ENCODE assay signal across 2 cellular contexts in the genomic region with DNA sequence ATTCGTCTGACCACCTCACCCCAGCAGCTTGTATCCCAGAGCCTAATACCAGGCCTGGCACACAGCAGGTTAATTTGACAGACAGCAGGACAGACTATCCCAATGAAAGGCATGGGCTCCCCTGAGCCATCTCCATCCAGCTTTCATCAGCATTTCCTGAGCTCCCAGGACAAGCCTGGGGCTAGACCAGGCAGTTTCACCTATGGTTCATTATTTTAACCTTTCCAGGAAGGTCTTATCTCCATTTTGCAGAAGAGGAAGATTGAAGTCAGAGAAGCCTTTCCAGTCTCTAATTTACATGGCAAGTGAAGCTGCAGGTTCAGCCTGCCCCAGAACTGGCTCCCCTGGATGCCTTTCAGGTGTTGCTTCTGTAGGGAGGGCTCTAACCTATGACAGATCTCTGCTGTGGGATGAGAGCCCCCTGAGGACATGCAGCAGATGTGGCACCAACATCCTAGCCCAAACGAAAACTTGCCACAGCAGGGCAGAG.
A peak's percentile ranks its signal among the peaks of the same experiment; 100 is the strongest.
TF ChIP-seq lines count a peak whose summit lies in the region.

No MANE protein-coding gene starts in this region.

TF ChIP-seq in K562, 482 proteins besides CTCF, POLR2A, EP300 and RAD21 (continues in another document):
- TF ChIP-seq DEAF1 (CRISPR knock-in tag; IDR thresholded peaks at IDR 0.05) (no peak), ARID1B (IDR thresholded peaks at IDR 0.05) (peak; percentile 82), FOXP1 (CRISPR knock-in tag; IDR thresholded peaks at IDR 0.05) (0 out of 2 replicates have a peak, but pooled peaks have one; percentile 39), ZNF449 (CRISPR knock-in tag; IDR thresholded peaks at IDR 0.05) (no peak), SMARCA4 (IDR thresholded peaks at IDR 0.05) (peak; percentile 70), SRSF7 (optimal IDR thresholded peaks at IDR 0.05; ENCODE audit: low read depth, low read length) (no peak), TCF3 (CRISPR knock-in tag; IDR thresholded peaks at IDR 0.05) (peak; percentile 75), BCOR (IDR thresholded peaks at IDR 0.05) (peak; percentile 54; the same call in 1 of the 2 replicates), ZNF282 (CRISPR knock-in tag; IDR thresholded peaks at IDR 0.05) (no peak), TAF9B (IDR thresholded peaks at IDR 0.05; ENCODE audit: partially characterized antibody) (no peak), MLX (CRISPR knock-in tag; conservative IDR thresholded peaks at IDR 0.05) (no peak), BACH1 (tag; IDR thresholded peaks at IDR 0.05) (no peak), JUND (IDR thresholded peaks at IDR 0.05; ENCODE audit: borderline replicate concordance, low read depth, low read length) (no peak), JUND (tag; IDR thresholded peaks at IDR 0.05; ENCODE audit: borderline replicate concordance, low read depth, low read length) (peak; percentile 15; the same call in 1 of the 3 replicates), SIN3A (IDR thresholded peaks at IDR 0.05; ENCODE audit: borderline replicate concordance in 2 of 2, control insufficient read depth in 1 of 2, low read depth in 2 of 2, low read length in 2 of 2) (no peak)
- TF ChIP-seq, protein P1, sequence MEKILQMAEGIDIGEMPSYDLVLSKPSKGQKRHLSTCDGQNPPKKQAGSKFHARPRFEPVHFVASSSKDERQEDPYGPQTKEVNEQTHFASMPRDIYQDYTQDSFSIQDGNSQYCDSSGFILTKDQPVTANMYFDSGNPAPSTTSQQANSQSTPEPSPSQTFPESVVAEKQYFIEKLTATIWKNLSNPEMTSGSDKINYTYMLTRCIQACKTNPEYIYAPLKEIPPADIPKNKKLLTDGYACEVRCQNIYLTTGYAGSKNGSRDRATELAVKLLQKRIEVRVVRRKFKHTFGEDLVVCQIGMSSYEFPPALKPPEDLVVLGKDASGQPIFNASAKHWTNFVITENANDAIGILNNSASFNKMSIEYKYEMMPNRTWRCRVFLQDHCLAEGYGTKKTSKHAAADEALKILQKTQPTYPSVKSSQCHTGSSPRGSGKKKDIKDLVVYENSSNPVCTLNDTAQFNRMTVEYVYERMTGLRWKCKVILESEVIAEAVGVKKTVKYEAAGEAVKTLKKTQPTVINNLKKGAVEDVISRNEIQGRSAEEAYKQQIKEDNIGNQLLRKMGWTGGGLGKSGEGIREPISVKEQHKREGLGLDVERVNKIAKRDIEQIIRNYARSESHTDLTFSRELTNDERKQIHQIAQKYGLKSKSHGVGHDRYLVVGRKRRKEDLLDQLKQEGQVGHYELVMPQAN (IDR thresholded peaks at IDR 0.05; ENCODE audit: borderline replicate concordance): no peak
- TF ChIP-seq, protein P2, sequence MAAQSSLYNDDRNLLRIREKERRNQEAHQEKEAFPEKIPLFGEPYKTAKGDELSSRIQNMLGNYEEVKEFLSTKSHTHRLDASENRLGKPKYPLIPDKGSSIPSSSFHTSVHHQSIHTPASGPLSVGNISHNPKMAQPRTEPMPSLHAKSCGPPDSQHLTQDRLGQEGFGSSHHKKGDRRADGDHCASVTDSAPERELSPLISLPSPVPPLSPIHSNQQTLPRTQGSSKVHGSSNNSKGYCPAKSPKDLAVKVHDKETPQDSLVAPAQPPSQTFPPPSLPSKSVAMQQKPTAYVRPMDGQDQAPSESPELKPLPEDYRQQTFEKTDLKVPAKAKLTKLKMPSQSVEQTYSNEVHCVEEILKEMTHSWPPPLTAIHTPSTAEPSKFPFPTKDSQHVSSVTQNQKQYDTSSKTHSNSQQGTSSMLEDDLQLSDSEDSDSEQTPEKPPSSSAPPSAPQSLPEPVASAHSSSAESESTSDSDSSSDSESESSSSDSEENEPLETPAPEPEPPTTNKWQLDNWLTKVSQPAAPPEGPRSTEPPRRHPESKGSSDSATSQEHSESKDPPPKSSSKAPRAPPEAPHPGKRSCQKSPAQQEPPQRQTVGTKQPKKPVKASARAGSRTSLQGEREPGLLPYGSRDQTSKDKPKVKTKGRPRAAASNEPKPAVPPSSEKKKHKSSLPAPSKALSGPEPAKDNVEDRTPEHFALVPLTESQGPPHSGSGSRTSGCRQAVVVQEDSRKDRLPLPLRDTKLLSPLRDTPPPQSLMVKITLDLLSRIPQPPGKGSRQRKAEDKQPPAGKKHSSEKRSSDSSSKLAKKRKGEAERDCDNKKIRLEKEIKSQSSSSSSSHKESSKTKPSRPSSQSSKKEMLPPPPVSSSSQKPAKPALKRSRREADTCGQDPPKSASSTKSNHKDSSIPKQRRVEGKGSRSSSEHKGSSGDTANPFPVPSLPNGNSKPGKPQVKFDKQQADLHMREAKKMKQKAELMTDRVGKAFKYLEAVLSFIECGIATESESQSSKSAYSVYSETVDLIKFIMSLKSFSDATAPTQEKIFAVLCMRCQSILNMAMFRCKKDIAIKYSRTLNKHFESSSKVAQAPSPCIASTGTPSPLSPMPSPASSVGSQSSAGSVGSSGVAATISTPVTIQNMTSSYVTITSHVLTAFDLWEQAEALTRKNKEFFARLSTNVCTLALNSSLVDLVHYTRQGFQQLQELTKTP (IDR thresholded peaks at IDR 0.05; ENCODE audit: low read depth in 1 of 2, partially characterized antibody in 2 of 2): no peak

TF ChIP-seq in GM12891, 5 proteins besides CTCF, POLR2A, EP300 and RAD21:
- TF ChIP-seq PAX5 (IDR thresholded peaks at IDR 0.05; ENCODE audit: insufficient read depth, low read length, severe bottlenecking) (no peak), POLR2AphosphoS5 (IDR thresholded peaks at IDR 0.05; ENCODE audit: low read depth, low read length) (no peak), TAF1 (IDR thresholded peaks at IDR 0.05; ENCODE audit: low read depth, low read length) (no peak), POU2F2 (IDR thresholded peaks at IDR 0.05; ENCODE audit: low read depth, low read length) (no peak), SPI1 (IDR thresholded peaks at IDR 0.05; ENCODE audit: low read depth, low read length) (no peak)
